Comparison of ENCODE assay signal across 25 cellular contexts in genomic region chr14:102040153-102040552, GRCh38.
"Had no signal": no experiment of that assay in that cellular context is flagged by ENCODE, and none has a peak within 500 bp of the region (broad histone marks: within the 10 kb centered on the region; RNA-seq: fewer than 3 reads in every experiment).

No MANE protein-coding gene starts in this region.

- DNase-seq: activated CD4-positive, alpha-beta T cell treated with anti-CD3 and anti-CD28 coated beads for 36 hours; activated CD4-positive, alpha-beta T cell treated with anti-CD3 and anti-CD28 coated beads, Interleukin-2, amount 10 ng/mL, durations not matched to agents 24 days and 14 days; activated CD4-positive, CD25-positive, alpha-beta regulatory T cell; activated CD4-positive, CD25-positive, alpha-beta regulatory T cell treated with anti-CD3 and anti-CD28 coated beads, Interleukin-2, amount 50 U/mL, for 72 hours; activated CD8-positive, alpha-beta memory T cell treated with anti-CD3 and anti-CD28 coated beads for 24 hours; activated CD8-positive, alpha-beta T cell treated with anti-CD3 and anti-CD28 coated beads for 36 hours; activated effector memory CD4-positive, alpha-beta T cell treated with Interleukin-2 at 50 U/mL for 16 hours; activated gamma-delta T cell treated with Interleukin-2 at 50 U/mL for 16 hours; activated naive CD4-positive, alpha-beta T cell treated with anti-CD3 and anti-CD28 coated beads, Interleukin-2, amount 50 U/mL, for 16 hours; activated naive CD4-positive, alpha-beta T cell treated with Interleukin-2 at 50 U/mL for 16 hours; activated naive CD8-positive, alpha-beta T cell treated with anti-CD3 and anti-CD28 coated beads, Interleukin-2, amount 10 ng/mL, durations not matched to agents 7 days and 5 days; activated T-cell treated with anti-CD3 and anti-CD28 coated beads, Interleukin-2, amount 50 U/mL, for 4 hours; central memory CD4-positive, alpha-beta T cell; dorsolateral prefrontal cortex; effector memory CD4-positive, alpha-beta T cell; endodermal cell; foreskin fibroblast; T-helper 2 cell had no signal

- H3K4me3 ChIP-seq: ascending aorta, breast epithelium, cardiac muscle cell, coronary artery, dorsolateral prefrontal cortex had no signal

- H3K27ac Mint-ChIP-seq: activated CD4-positive, alpha-beta T cell treated with anti-CD3 and anti-CD28 coated beads for 36 hours; activated CD4-positive, alpha-beta T cell treated with anti-CD3 and anti-CD28 coated beads, Interleukin-2, amount 10 ng/mL, durations not matched to agents 24 days and 14 days; activated naive CD8-positive, alpha-beta T cell treated with anti-CD3 and anti-CD28 coated beads, Interleukin-2, amount 10 ng/mL, durations not matched to agents 7 days and 5 days; activated T-helper 17 cell treated with anti-CD3 and anti-CD28 coated beads, Interleukin-2, amount 50 U/mL, for 72 hours; brain; dendritic cell treated with granulocyte-macrophage colony-stimulating factor and Interleukin-4, amounts not matched to agents 40 ng/mL and 50 ng/mL, for 4 days; endodermal cell had no signal

- H3K27me3 Mint-ChIP-seq: activated CD4-positive, alpha-beta T cell treated with anti-CD3 and anti-CD28 coated beads for 36 hours; activated CD4-positive, alpha-beta T cell treated with anti-CD3 and anti-CD28 coated beads, Interleukin-2, amount 10 ng/mL, durations not matched to agents 24 days and 14 days; activated CD8-positive, alpha-beta T cell treated with anti-CD3 and anti-CD28 coated beads for 36 hours; activated naive CD8-positive, alpha-beta T cell treated with anti-CD3 and anti-CD28 coated beads, Interleukin-2, amount 10 ng/mL, durations not matched to agents 7 days and 5 days; activated T-helper 17 cell treated with anti-CD3 and anti-CD28 coated beads, Interleukin-2, amount 50 U/mL, for 72 hours; dendritic cell treated with granulocyte-macrophage colony-stimulating factor and Interleukin-4, amounts not matched to agents 40 ng/mL and 50 ng/mL, for 4 days had no signal

- H3K27me3 ChIP-seq: ascending aorta, breast epithelium, cardiac muscle cell, dorsolateral prefrontal cortex had no signal

- H3K9me3 Mint-ChIP-seq: activated CD4-positive, alpha-beta T cell treated with anti-CD3 and anti-CD28 coated beads, Interleukin-2, amount 10 ng/mL, durations not matched to agents 24 days and 14 days; activated CD8-positive, alpha-beta T cell treated with anti-CD3 and anti-CD28 coated beads for 36 hours; activated naive CD8-positive, alpha-beta T cell treated with anti-CD3 and anti-CD28 coated beads, Interleukin-2, amount 10 ng/mL, durations not matched to agents 7 days and 5 days; activated T-cell treated with anti-CD3 and anti-CD28 coated beads, Interleukin-2, amount 50 U/mL, for 4 hours; activated T-helper 17 cell treated with anti-CD3 and anti-CD28 coated beads, Interleukin-2, amount 50 U/mL, for 72 hours; brain; dendritic cell treated with granulocyte-macrophage colony-stimulating factor and Interleukin-4, amounts not matched to agents 40 ng/mL and 50 ng/mL, for 4 days; endodermal cell had no signal

- H3K4me1 Mint-ChIP-seq: activated CD4-positive, alpha-beta T cell treated with anti-CD3 and anti-CD28 coated beads for 36 hours; activated CD4-positive, alpha-beta T cell treated with anti-CD3 and anti-CD28 coated beads, Interleukin-2, amount 10 ng/mL, durations not matched to agents 24 days and 14 days; activated naive CD8-positive, alpha-beta T cell treated with anti-CD3 and anti-CD28 coated beads, Interleukin-2, amount 10 ng/mL, durations not matched to agents 7 days and 5 days; activated T-helper 17 cell treated with anti-CD3 and anti-CD28 coated beads, Interleukin-2, amount 50 U/mL, for 72 hours; brain; endodermal cell had no signal

- H3K4me1 ChIP-seq: ascending aorta, breast epithelium had no signal

- H3K4me3 Mint-ChIP-seq: activated CD4-positive, alpha-beta T cell treated with anti-CD3 and anti-CD28 coated beads for 36 hours; activated CD4-positive, alpha-beta T cell treated with anti-CD3 and anti-CD28 coated beads, Interleukin-2, amount 10 ng/mL, durations not matched to agents 24 days and 14 days; activated CD8-positive, alpha-beta T cell treated with anti-CD3 and anti-CD28 coated beads for 36 hours; activated naive CD8-positive, alpha-beta T cell treated with anti-CD3 and anti-CD28 coated beads, Interleukin-2, amount 10 ng/mL, durations not matched to agents 7 days and 5 days; activated T-cell treated with anti-CD3 and anti-CD28 coated beads, Interleukin-2, amount 50 U/mL, for 4 hours; activated T-helper 17 cell treated with anti-CD3 and anti-CD28 coated beads, Interleukin-2, amount 50 U/mL, for 72 hours; brain; dendritic cell treated with granulocyte-macrophage colony-stimulating factor and Interleukin-4, amounts not matched to agents 40 ng/mL and 50 ng/mL, for 4 days; endodermal cell had no signal

- H3K9me3 ChIP-seq: ascending aorta, breast epithelium had no signal

- H3K27ac ChIP-seq: ascending aorta, breast epithelium, cardiac muscle cell, coronary artery had no signal
